In genomic region chr17:46876353-46876887, GRCh38 we compare ENCODE assay signal across 9 cellular contexts. TPM values are rescaled to one million over a fixed set of nuclear protein-coding genes. Genes with fewer than 3 reads are reported as not detected.
DNase-seq lines count a peak whose midpoint lies in the region; ATAC-seq and TF ChIP-seq lines count a peak whose summit lies in the region.
"Had no signal": no experiment of that assay in that cellular context is flagged by ENCODE, and none has a peak within 500 bp of the region (broad histone marks: within the 10 kb centered on the region; RNA-seq: fewer than 3 reads in every experiment).

No MANE protein-coding gene starts in this region.

- peak; percentile 71; the same call in 1 of the 2 replicates for TF ChIP-seq RAD21 in HCT116 (IDR thresholded peaks at IDR 0.05; ENCODE audit: low read depth)

- H3K27me3 ChIP-seq in HCT116 (ENCODE audit: insufficient read depth, low read length) (no peaks in the 10 kb centered on the region), OCI-LY3 (ENCODE audit: low read depth, low read length) (no peaks in the 10 kb centered on the region)

- H3K9me3 ChIP-seq in HCT116 (ENCODE audit: control insufficient read depth in 1 of 2, insufficient read depth in 1 of 2, low read depth in 1 of 2, low read length in 2 of 2) (no peaks in the 10 kb centered on the region), OCI-LY3 (ENCODE audit: insufficient read depth, low read length) (no peaks in the 10 kb centered on the region)

- H3K4me1 ChIP-seq in HCT116 (ENCODE audit: control insufficient read depth in 1 of 2, insufficient read depth in 2 of 2, low read length in 2 of 2) (peaks cover 3 to 10% of the 10 kb centered on the region in 2 experiments; a peak in 3 of 4 replicates), OCI-LY3 (ENCODE audit: low read length) (no peaks in the 10 kb centered on the region)

- no peak overlapping the region for H3K27ac Mint-ChIP-seq in osteocyte (ENCODE audit: unreplicated experiment)

- H3K9ac ChIP-seq in HCT116 (ENCODE audit: low read length) (no peak overlapping the region), OCI-LY3 (ENCODE audit: low read length) (no peak overlapping the region)

- no peaks in the 10 kb centered on the region for H3K79me2 ChIP-seq in HCT116 (ENCODE audit: insufficient read depth, low read length)
- H3K79me2 ChIP-seq in OCI-LY3 (ENCODE audit: low read length): no peaks in the 10 kb centered on the region

- H3K27ac ChIP-seq in C4-2B (peak overlapping the region; percentile 34), HCT116 (ENCODE audit: low read depth, low read length) (no peak overlapping the region; the same call in 1 of the 2 replicates), OCI-LY3 (ENCODE audit: low read length) (no peak overlapping the region)

- no peaks in the 10 kb centered on the region for H3K36me3 Mint-ChIP-seq in osteocyte (ENCODE audit: unreplicated experiment)

- H3K4me1 Mint-ChIP-seq in osteocyte (ENCODE audit: unreplicated experiment): no peaks in the 10 kb centered on the region

- CTCF ChIA-PET in HCT116 (lab: Charles Lee): interaction anchor here (0.5 to 2.0 kb wide), 13 partner anchors 9 to 872 kb away, joined by 3 to 10 read pairs (median 3); no protein-coding TSS in a partner anchor

- intact Hi-C loops in HCT116 (cut with micrococcal nuclease): no loop called here

- H3K4me3 ChIP-seq in HCT116 (replicated peaks in 1 of 2; ENCODE audit: low read depth in 1 of 2, low read length in 2 of 2) (no peak overlapping the region), OCI-LY3 (ENCODE audit: low read length) (no peak overlapping the region)

- RAD21 ChIA-PET in HCT116 (lab: Charles Lee; ENCODE audit: low non-redundant PET in 1 of 2, low total read pairs in 2 of 2, uncharacterized antibody in 2 of 2, unreplicated experiment in 2 of 2): interaction anchor here (0.7 to 1.3 kb wide), 2 partner anchors 31 to 40 kb away, joined by 3 to 4 read pairs; no protein-coding TSS in a partner anchor

- H3K9me3 Mint-ChIP-seq in osteocyte (ENCODE audit: unreplicated experiment): no peaks in the 10 kb centered on the region

- H3K27me3 Mint-ChIP-seq in osteocyte (ENCODE audit: unreplicated experiment): no peaks in the 10 kb centered on the region

- no peak for TF ChIP-seq POLR2A in HCT116 (IDR thresholded peaks at IDR 0.05; ENCODE audit: borderline replicate concordance, extremely low read depth, insufficient read depth, insufficient read length)

- POLR2A ChIA-PET in HCT116 (lab: Charles Lee): no interaction called here

- H4K20me1 ChIP-seq in HCT116 (ENCODE audit: insufficient read depth) (no peaks in the 10 kb centered on the region), OCI-LY3 (ENCODE audit: insufficient read depth, low read length) (no peaks in the 10 kb centered on the region)

- peak overlapping the region; percentile 51 for H2AFZ ChIP-seq in HCT116 (ENCODE audit: low read depth, low read length, poor library complexity, severe bottlenecking)
- no peak overlapping the region for H2AFZ ChIP-seq in OCI-LY3 (ENCODE audit: low read depth, low read length)

- no TSS peak for BruUV-seq in HCT116 (replicated peaks; lab: Mats Ljungman, UMichigan)

- H3K4me3 Mint-ChIP-seq in osteocyte (ENCODE audit: unreplicated experiment): no peak overlapping the region

- ATAC-seq in HCT116 (peak; percentile 99), HG03108 (IDR thresholded peaks at IDR 0.05; ENCODE audit: unreplicated experiment) (no peak), HG03280 (IDR thresholded peaks at IDR 0.05; ENCODE audit: unreplicated experiment) (no peak)

- H3K9me2 ChIP-seq in HCT116 (ENCODE audit: insufficient read depth): no peaks in the 10 kb centered on the region

- TF ChIP-seq CTCF in C4-2B (conservative IDR thresholded peaks at IDR 0.05) (peak; percentile 89), HCT116 (IDR thresholded peaks at IDR 0.05 in 2 of 3, conservative IDR thresholded peaks at IDR 0.05 in 1 of 3; ENCODE audit: borderline replicate concordance in 1 of 3, insufficient read depth in 1 of 3, low read depth in 2 of 3, low read length in 2 of 3) (peak; percentile 72 to 95 (median 88)), OCI-LY3 (IDR thresholded peaks at IDR 0.05; ENCODE audit: low read depth, low read length) (peak; percentile 47), osteocyte (IDR thresholded peaks at IDR 0.05) (no peak)

- H3K36me3 ChIP-seq in HCT116 (ENCODE audit: control insufficient read depth in 1 of 2, insufficient read depth in 2 of 2, low read length in 2 of 2): no peaks in the 10 kb centered on the region
- H3K36me3 ChIP-seq in OCI-LY3 (replicated peaks; ENCODE audit: low read depth, low read length): no peaks in the 10 kb centered on the region

- H3K4me2 ChIP-seq in HCT116 (ENCODE audit: low read length): peak overlapping the region; percentile 60
- H3K4me2 ChIP-seq in OCI-LY3 (ENCODE audit: low read length): no peak overlapping the region

- DNase-seq in HCT116 (ENCODE audit: low read depth, low spot score): peak; percentile 61
- peak; percentile 76 for DNase-seq in iPS-NIHi7 (ENCODE audit: extremely low spot score)
- DNase-seq in NCI-H1694 treated with DMSO at 0.1 percent for 48 hours (lab: John Stamatoyannopoulos, UW): no peak
- no peak for DNase-seq in osteocyte (ENCODE audit: extremely low spot score, unreplicated experiment)

TF ChIP-seq in HCT116, 20 proteins besides CTCF, POLR2A, EP300 and RAD21:
- TF ChIP-seq FOSL1 (IDR thresholded peaks at IDR 0.05; ENCODE audit: low read depth) (no peak), ZFX (IDR thresholded peaks at IDR 0.05) (0 out of 2 replicates have a peak, but pooled peaks have one; percentile 20), POLR2AphosphoS5 (IDR thresholded peaks at IDR 0.05; ENCODE audit: low read depth, low read length) (0 out of 2 replicates have a peak, but pooled peaks have one; percentile 24)

RNA-seq across cellular contexts. Expression of gene WNT9B, which starts 25.0 kb away (rescaled TPM):
- not detected for total RNA-seq in HCT116 (2021; ENCODE audit: unreplicated experiment)
- polyA plus RNA-seq in HCT116 (2012): not detected in 2 replicates
- not detected in 2 replicates for total RNA-seq in osteocyte
- total RNA-seq: HT1080 had no signal

RNA-seq across cellular contexts. Expression of gene GOSR2, which starts 46.5 kb away (rescaled TPM):
- total RNA-seq in HCT116 (2021; ENCODE audit: unreplicated experiment) (52.9 TPM), osteocyte (58.0 and 63.7 TPM in 2 replicates)
- polyA plus RNA-seq in HCT116 (2012): 28.8 and 32.3 TPM in 2 replicates

RNA-seq across cellular contexts. Expression of gene WNT3, which starts 57.9 kb away (rescaled TPM):
- total RNA-seq in HCT116 (2021; ENCODE audit: unreplicated experiment) (5.5 TPM), osteocyte (2.0 and 2.4 TPM in 2 replicates)
- 3.4 TPM in 2 replicates for polyA plus RNA-seq in HCT116 (2012)

Comparison
In these comparisons a context has a peak if more than half of its experiments do, and no peak if none do; other contexts are left out.
1. DNase-seq: peak in HCT116 (single experiment) and iPS-NIHi7 (single experiment); none in NCI-H1694 treated with DMSO at 0.1 percent for 48 hours (single experiment) and osteocyte (single experiment).